8 cellular contexts compared by ENCODE assay signal in genomic region chr14:34872822-34873590, GRCh38. TPM values are rescaled to one million over a fixed set of nuclear protein-coding genes. Genes with fewer than 3 reads are reported as not detected.
DNase-seq lines count a peak whose midpoint lies in the region; ATAC-seq, FAIRE-seq and TF ChIP-seq lines count a peak whose summit lies in the region.

No MANE protein-coding gene starts in this region.

- H3K4me3 ChIP-seq in CD8-positive, alpha-beta memory T cell (ENCODE audit: low read length) = peak overlapping the region; percentile 72
- peak overlapping the region; percentile 67 for H3K4me3 ChIP-seq in epithelial cell of proximal tubule (ENCODE audit: low read depth, low read length)
- peak overlapping the region; percentile 84 to 98 for H3K4me3 ChIP-seq in neuronal stem cell (ENCODE audit: low read length in 2 of 2)

- H2BK15ac ChIP-seq in neuronal stem cell (ENCODE audit: low read length) = no peak overlapping the region

- H3K14ac ChIP-seq in neuronal stem cell (ENCODE audit: low read length) = no peak overlapping the region

- peak overlapping the region; percentile 98 for H3K27ac ChIP-seq in CD8-positive, alpha-beta memory T cell (ENCODE audit: low read depth, low read length)
- H3K27ac ChIP-seq in neuronal stem cell (replicated peaks; ENCODE audit: low read length) = peak overlapping the region; percentile 17

- H2BK5ac ChIP-seq in neuronal stem cell (ENCODE audit: low read length) = peak overlapping the region; percentile 39

- peak overlapping the region; percentile 92 for H2AFZ ChIP-seq in neuronal stem cell (ENCODE audit: low read length)

- peaks cover 0 to 2% (median 0%) of the 10 kb centered on the region in 5 donors for H3K9me3 Mint-ChIP-seq in CD8-positive, alpha-beta memory T cell

- no peak overlapping the region for H2BK12ac ChIP-seq in neuronal stem cell (ENCODE audit: low read length)

- no peak for TF ChIP-seq CTCF in epithelial cell of proximal tubule (conservative IDR thresholded peaks at IDR 0.05; ENCODE audit: low read depth, low read length)

- no peak overlapping the region for H2AK5ac ChIP-seq in neuronal stem cell (ENCODE audit: low read depth, low read length)

- peak overlapping the region; percentile 77 for H3K9ac ChIP-seq in neuronal stem cell (ENCODE audit: low read depth, low read length, poor library complexity)

- no peak overlapping the region for H2BK120ac ChIP-seq in neuronal stem cell (ENCODE audit: low read depth, low read length)

- peak overlapping the region; percentile 90 to 100 (median 96) for H3K4me3 Mint-ChIP-seq in CD8-positive, alpha-beta memory T cell

- H3K27me3 Mint-ChIP-seq in CD8-positive, alpha-beta memory T cell = no peaks in the 10 kb centered on the region

- H4K91ac ChIP-seq in neuronal stem cell (ENCODE audit: low read depth, low read length, poor library complexity) = no peak overlapping the region

- H3K36me3 ChIP-seq in CD8-positive, alpha-beta memory T cell (ENCODE audit: insufficient read depth, low read length) = no peaks in the 10 kb centered on the region
- peaks cover 3 to 41% of the 10 kb centered on the region in 2 donors for H3K36me3 ChIP-seq in neuronal stem cell (replicated peaks in 1 of 2; ENCODE audit: control insufficient read depth in 2 of 2, insufficient read depth in 2 of 2, low read length in 2 of 2)

- ATAC-seq in GM18907 (IDR thresholded peaks at IDR 0.05; ENCODE audit: unreplicated experiment) = peak; percentile 3
- ATAC-seq in HG03520 (IDR thresholded peaks at IDR 0.05; ENCODE audit: unreplicated experiment) = peak; percentile 11
- peak; percentile 65; the same call in 2 of the 3 replicates for ATAC-seq in SK-N-SH treated with all-trans-retinoic acid at 6 μM for 48 hours

- CTCF ChIA-PET in CD8-positive, alpha-beta memory T cell (lab: Charles Lee) = interaction anchor here (0.7 to 1.7 kb wide), 6 partner anchors 9 to 262 kb away, joined by 3 to 8 read pairs (median 3); partner anchors contain the start of gene SRP54

- no peak overlapping the region for H3K23ac ChIP-seq in neuronal stem cell (ENCODE audit: low read depth, low read length, poor library complexity)

- H3K36me3 Mint-ChIP-seq in CD8-positive, alpha-beta memory T cell = peaks cover 0 to 51% (median 4%) of the 10 kb centered on the region in 3 donors

- peak overlapping the region; percentile 97 to 100 (median 98) for H3K27ac Mint-ChIP-seq in CD8-positive, alpha-beta memory T cell

- POLR2A ChIA-PET in CD8-positive, alpha-beta memory T cell (lab: Charles Lee) = interaction anchor here (0.6 to 3.7 kb wide), 11 partner anchors 15 to 201 kb away, joined by 3 to 64 read pairs (median 4); partner anchors contain the start of genes FAM177A1 and SRP54

- peak in 3 of 5 donors; percentile 8 to 46 (median 35) for DNase-seq in CD8-positive, alpha-beta memory T cell
- DNase-seq in epithelial cell of proximal tubule (ENCODE audit: low read depth) = peak; percentile 37
- DNase-seq in neuronal stem cell (ENCODE audit: low spot score) = peak; percentile 2
- DNase-seq in middle frontal gyrus (ENCODE audit: extremely low spot score, low spot score) = no peak
- DNase-seq in urothelium cell line (ENCODE audit: low spot score) = no peak

- peaks cover 29% of the 10 kb centered on the region for H3K4me1 ChIP-seq in CD8-positive, alpha-beta memory T cell (ENCODE audit: insufficient read depth, low read length)
- H3K4me1 ChIP-seq in neuronal stem cell (ENCODE audit: control insufficient read depth in 2 of 2, insufficient read depth in 1 of 2, low read depth in 1 of 2, low read length in 2 of 2) = peaks cover 0 to 10% of the 10 kb centered on the region in 2 donors

- WGBS in neuronal stem cell (ENCODE audit: extremely low coverage in 2 of 2, insufficient read length in 2 of 2, insufficient replicate concordance in 1 of 2), 2 donors = no CpG with 5 or more reads among the region's 19 CpGs

- H3K79me1 ChIP-seq in neuronal stem cell (ENCODE audit: low read depth, low read length) = peaks cover 2% of the 10 kb centered on the region

- H3K4me1 Mint-ChIP-seq in CD8-positive, alpha-beta memory T cell = peaks cover 45 to 65% (median 63%) of the 10 kb centered on the region in 3 donors

- H3K18ac ChIP-seq in neuronal stem cell (ENCODE audit: low read length) = peak overlapping the region; percentile 99

- H3K4ac ChIP-seq in neuronal stem cell (ENCODE audit: low read length) = no peak overlapping the region

- no peak for FAIRE-seq in urothelium cell line (lab: Jason Lieb, UNC)

- H4K8ac ChIP-seq in neuronal stem cell (ENCODE audit: low read depth, low read length) = no peak overlapping the region

- H3K9me3 ChIP-seq in CD8-positive, alpha-beta memory T cell (ENCODE audit: low read length) = no peaks in the 10 kb centered on the region
- H3K9me3 ChIP-seq in neuronal stem cell (replicated peaks in 1 of 2; ENCODE audit: control insufficient read depth in 2 of 2, insufficient read depth in 1 of 2, low read depth in 1 of 2, low read length in 2 of 2) = no peaks in the 10 kb centered on the region

- H3K27me3 ChIP-seq in CD8-positive, alpha-beta memory T cell (ENCODE audit: insufficient read depth, low read length, poor library complexity, severe bottlenecking) = no peaks in the 10 kb centered on the region
- no peaks in the 10 kb centered on the region for H3K27me3 ChIP-seq in neuronal stem cell (ENCODE audit: control insufficient read depth in 3 of 3, insufficient read depth in 3 of 3, low read depth in 1 of 3, low read length in 3 of 3)

- H3K4me2 ChIP-seq in neuronal stem cell (ENCODE audit: insufficient read depth, low read length, poor library complexity, severe bottlenecking) = peak overlapping the region; percentile 87

TF ChIP-seq in SK-N-SH treated with all-trans-retinoic acid at 6 μM for 48 hours, 23 proteins besides CTCF, POLR2A, EP300 and RAD21 (continues in another document):
- TF ChIP-seq, protein P1, sequence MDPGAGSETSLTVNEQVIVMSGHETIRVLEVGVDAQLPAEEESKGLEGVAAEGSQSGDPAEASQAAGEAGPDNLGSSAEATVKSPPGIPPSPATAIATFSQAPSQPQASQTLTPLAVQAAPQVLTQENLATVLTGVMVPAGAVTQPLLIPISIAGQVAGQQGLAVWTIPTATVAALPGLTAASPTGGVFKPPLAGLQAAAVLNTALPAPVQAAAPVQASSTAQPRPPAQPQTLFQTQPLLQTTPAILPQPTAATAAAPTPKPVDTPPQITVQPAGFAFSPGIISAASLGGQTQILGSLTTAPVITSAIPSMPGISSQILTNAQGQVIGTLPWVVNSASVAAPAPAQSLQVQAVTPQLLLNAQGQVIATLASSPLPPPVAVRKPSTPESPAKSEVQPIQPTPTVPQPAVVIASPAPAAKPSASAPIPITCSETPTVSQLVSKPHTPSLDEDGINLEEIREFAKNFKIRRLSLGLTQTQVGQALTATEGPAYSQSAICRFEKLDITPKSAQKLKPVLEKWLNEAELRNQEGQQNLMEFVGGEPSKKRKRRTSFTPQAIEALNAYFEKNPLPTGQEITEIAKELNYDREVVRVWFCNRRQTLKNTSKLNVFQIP (CRISPR knock-in tag; IDR thresholded peaks at IDR 0.05; ENCODE audit: borderline replicate concordance, low read depth) = no peak
- TF ChIP-seq PPARA (CRISPR knock-in tag; IDR thresholded peaks at IDR 0.05; ENCODE audit: borderline replicate concordance) (no peak), TSHZ2 (CRISPR knock-in tag; IDR thresholded peaks at IDR 0.05) (no peak), TOX (CRISPR knock-in tag; IDR thresholded peaks at IDR 0.05; ENCODE audit: borderline replicate concordance) (no peak), ISL1 (CRISPR knock-in tag; IDR thresholded peaks at IDR 0.05) (no peak)
- TF ChIP-seq, protein P2, sequence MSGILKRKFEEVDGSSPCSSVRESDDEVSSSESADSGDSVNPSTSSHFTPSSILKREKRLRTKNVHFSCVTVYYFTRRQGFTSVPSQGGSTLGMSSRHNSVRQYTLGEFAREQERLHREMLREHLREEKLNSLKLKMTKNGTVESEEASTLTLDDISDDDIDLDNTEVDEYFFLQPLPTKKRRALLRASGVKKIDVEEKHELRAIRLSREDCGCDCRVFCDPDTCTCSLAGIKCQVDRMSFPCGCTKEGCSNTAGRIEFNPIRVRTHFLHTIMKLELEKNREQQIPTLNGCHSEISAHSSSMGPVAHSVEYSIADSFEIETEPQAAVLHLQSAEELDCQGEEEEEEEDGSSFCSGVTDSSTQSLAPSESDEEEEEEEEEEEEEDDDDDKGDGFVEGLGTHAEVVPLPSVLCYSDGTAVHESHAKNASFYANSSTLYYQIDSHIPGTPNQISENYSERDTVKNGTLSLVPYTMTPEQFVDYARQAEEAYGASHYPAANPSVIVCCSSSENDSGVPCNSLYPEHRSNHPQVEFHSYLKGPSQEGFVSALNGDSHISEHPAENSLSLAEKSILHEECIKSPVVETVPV (CRISPR knock-in tag; IDR thresholded peaks at IDR 0.05) = no peak

RNA-seq across cellular contexts. Expression of gene BAZ1A, which starts 2.2 kb away (rescaled TPM):
- 10 to 100 TPM; 67.5 to 70.5 TPM for total RNA-seq in CD8-positive, alpha-beta memory T cell
- 14.9 TPM for polyA plus RNA-seq in CD8-positive, alpha-beta memory T cell
- total RNA-seq in epithelial cell of proximal tubule = 39.4 and 56.3 TPM in 2 replicates
- polyA plus RNA-seq in neuronal stem cell (2013, experiment 1 of 2) = 35.9 TPM
- 36.3 TPM for polyA plus RNA-seq in neuronal stem cell (2013, experiment 2 of 2)

Comparison
In these comparisons a context has a peak if more than half of its experiments do, and no peak if none do; other contexts are left out.
1. DNase-seq: peak in CD8-positive, alpha-beta memory T cell (3 of 5), epithelial cell of proximal tubule (single experiment) and neuronal stem cell (single experiment); none in middle frontal gyrus (single experiment) and urothelium cell line (single experiment).
2. ATAC-seq: peak in every context shown above with its lines; median percentile 65 in SK-N-SH treated with all-trans-retinoic acid at 6 μM for 48 hours; 11 in HG03520; 3 in GM18907.
3. Peak in every context shown above with its lines, with median percentiles within 50 percentile points of each other: H3K4me3 ChIP-seq.